In genomic region chr6:79928478-79928998, GRCh38 we compare ENCODE assay signal across 17 cellular contexts.
"Had no signal": no experiment of that assay in that cellular context is flagged by ENCODE, and none has a peak within 500 bp of the region (broad histone marks: within the 10 kb centered on the region; RNA-seq: fewer than 3 reads in every experiment).

No MANE protein-coding gene starts in this region.

- H3K27ac ChIP-seq: coronary artery, epithelial cell of prostate, gastroesophageal sphincter, parathyroid adenoma, stomach, thoracic aorta had no signal

- H3K27me3 Mint-ChIP-seq: activated CD8-positive, alpha-beta memory T cell treated with anti-CD3 and anti-CD28 coated beads, Interleukin-2, amount 10 ng/mL, durations not matched to agents 7 days and 5 days had no signal

- H3K4me3 Mint-ChIP-seq: activated CD8-positive, alpha-beta memory T cell treated with anti-CD3 and anti-CD28 coated beads, Interleukin-2, amount 10 ng/mL, durations not matched to agents 7 days and 5 days; activated T-cell treated with anti-CD3 and anti-CD28 coated beads, Interleukin-2, amount 50 U/mL, for 24 hours; naive B cell; T-helper 1 cell treated with Interleukin-12 subunit alpha and Interleukin-12 subunit beta and Interleukin-4 antibody, amounts not matched to agents 30 μg/mL and 1 μg/mL, for 36 hours had no signal

- H2AFZ ChIP-seq: parathyroid adenoma had no signal

- H3K4me3 ChIP-seq: coronary artery, gastroesophageal sphincter, stomach, thoracic aorta had no signal

- H3K9me3 ChIP-seq: gastroesophageal sphincter, stomach, thoracic aorta had no signal

- H3K27ac Mint-ChIP-seq: activated CD8-positive, alpha-beta memory T cell treated with anti-CD3 and anti-CD28 coated beads, Interleukin-2, amount 10 ng/mL, durations not matched to agents 7 days and 5 days; activated T-cell treated with anti-CD3 and anti-CD28 coated beads, Interleukin-2, amount 50 U/mL, for 24 hours; naive B cell; T-helper 1 cell treated with Interleukin-12 subunit alpha and Interleukin-12 subunit beta and Interleukin-4 antibody, amounts not matched to agents 30 μg/mL and 1 μg/mL, for 36 hours had no signal

- ATAC-seq: activated CD8-positive, alpha-beta memory T cell treated with anti-CD3 and anti-CD28 coated beads, Interleukin-2, amount 10 ng/mL, durations not matched to agents 7 days and 5 days; gastroesophageal sphincter had no signal

- H3K27me3 ChIP-seq: gastroesophageal sphincter, stomach had no signal

- H3K9ac ChIP-seq: parathyroid adenoma had no signal

- H3K4me1 Mint-ChIP-seq: naive B cell had no signal

- H3K36me3 ChIP-seq: thoracic aorta had no signal

- H3K4me1 ChIP-seq: gastroesophageal sphincter, parathyroid adenoma, stomach had no signal

- DNase-seq: activated CD4-positive, alpha-beta T cell treated with anti-CD3 and anti-CD28 coated beads, Interleukin-2, amount 50 U/mL, for 48 hours; activated CD4-positive, CD25-positive, alpha-beta regulatory T cell; activated CD8-positive, alpha-beta memory T cell treated with anti-CD3 and anti-CD28 coated beads, Interleukin-2, amount 10 ng/mL, durations not matched to agents 7 days and 5 days; activated gamma-delta T cell treated with Interleukin-2 at 50 U/mL for 16 hours; activated T-cell treated with anti-CD3 and anti-CD28 coated beads, Interleukin-2, amount 50 U/mL, for 24 hours; caudate nucleus; effector CD4-positive, alpha-beta T cell; midbrain; naive B cell; stimulated activated CD4-positive, alpha-beta T cell treated with anti-CD3 and anti-CD28 coated beads, Interleukin-4, amount 100 ng/mL, for 4 hours; stomach had no signal

- H3K36me3 Mint-ChIP-seq: activated CD8-positive, alpha-beta memory T cell treated with anti-CD3 and anti-CD28 coated beads, Interleukin-2, amount 10 ng/mL, durations not matched to agents 7 days and 5 days; naive B cell had no signal

- H3K9me3 Mint-ChIP-seq: activated T-cell treated with anti-CD3 and anti-CD28 coated beads, Interleukin-2, amount 50 U/mL, for 24 hours; T-helper 1 cell treated with Interleukin-12 subunit alpha and Interleukin-12 subunit beta and Interleukin-4 antibody, amounts not matched to agents 30 μg/mL and 1 μg/mL, for 36 hours had no signal
